ENCODE assay signal across 8 cellular contexts in the genomic region with DNA sequence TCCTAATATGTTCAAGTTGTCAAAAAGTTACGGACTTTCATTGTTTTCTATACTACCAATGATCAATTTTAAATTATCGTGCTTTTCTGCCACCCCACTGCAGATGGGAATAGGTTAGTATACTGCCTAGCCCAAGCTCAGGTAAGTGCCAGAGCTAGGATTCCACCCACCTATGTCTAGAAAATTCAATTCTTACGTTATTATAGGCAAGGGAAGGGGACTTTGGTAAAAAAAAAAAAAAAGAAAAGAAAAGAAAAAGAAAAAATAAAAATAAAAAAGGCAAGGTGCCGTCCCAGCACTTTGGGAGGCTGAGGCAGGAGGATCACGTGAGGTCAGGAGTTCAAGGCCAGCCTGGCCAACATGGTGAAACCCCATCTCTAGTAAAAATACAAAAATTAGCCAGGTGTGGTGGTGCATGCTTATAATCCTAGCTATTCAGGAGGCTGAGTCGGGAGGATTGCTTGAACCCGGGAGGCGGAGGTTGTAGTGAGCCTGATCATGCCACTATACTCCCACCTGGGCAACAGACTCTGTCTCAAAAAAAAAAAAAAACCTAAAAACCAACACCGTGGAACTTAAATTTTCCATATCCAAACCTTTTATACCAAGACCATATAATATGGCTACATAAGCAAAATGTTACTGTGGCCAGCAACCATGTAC. TPM values are rescaled to one million over a fixed set of nuclear protein-coding genes. Genes with fewer than 3 reads are reported as not detected.
DNase-seq lines count a peak whose midpoint lies in the region; ATAC-seq and TF ChIP-seq lines count a peak whose summit lies in the region.

No MANE protein-coding gene starts in this region.

- H3K36me3 Mint-ChIP-seq in progenitor cell of endocrine pancreas (ENCODE audit: insufficient read depth), result peaks cover 17% of the 10 kb centered on the region

- DNase-seq in SJCRH30 (no peak), epithelial cell of esophagus (ENCODE audit: low read depth) (no peak), progenitor cell of endocrine pancreas (ENCODE audit: low spot score, unreplicated experiment) (no peak), mucosa of gallbladder (ENCODE audit: low spot score) (no peak), AG20443 (ENCODE audit: low spot score) (no peak)

- H3K4me3 ChIP-seq in SJCRH30 (peak overlapping the region; percentile 75), epithelial cell of esophagus (ENCODE audit: low read length) (peak overlapping the region; percentile 99)

- ATAC-seq in HG02970 (IDR thresholded peaks at IDR 0.05; ENCODE audit: low FRiP score, unreplicated experiment), result no peak
- no peak for ATAC-seq in GM21515 (IDR thresholded peaks at IDR 0.05; ENCODE audit: unreplicated experiment)

- peak overlapping the region; percentile 88; the same call in 1 of the 2 replicates for H3K27ac ChIP-seq in SJCRH30

- H3K4me1 ChIP-seq in ES-I3 (ENCODE audit: insufficient read depth, low read length) (peaks cover 4% of the 10 kb centered on the region; the same call in 1 of the 2 replicates), SJCRH30 (0 out of 2 replicates have a peak, but pooled peaks cover 2% of the 10 kb centered on the region)

- H3K4me1 Mint-ChIP-seq in progenitor cell of endocrine pancreas (ENCODE audit: low read depth), result peaks cover 14% of the 10 kb centered on the region

- H3K36me3 ChIP-seq in ES-I3 (ENCODE audit: insufficient read depth, low read length), result peaks cover 7% of the 10 kb centered on the region; the same call in 1 of the 2 replicates
- peaks cover 39% of the 10 kb centered on the region for H3K36me3 ChIP-seq in SJCRH30

- H3K9me3 Mint-ChIP-seq in progenitor cell of endocrine pancreas (ENCODE audit: low read depth), result no peaks in the 10 kb centered on the region

- H3K27ac Mint-ChIP-seq in progenitor cell of endocrine pancreas, result peak overlapping the region; percentile 99

- TF ChIP-seq CTCF in epithelial cell of esophagus (IDR thresholded peaks at IDR 0.05; ENCODE audit: insufficient read depth, low read depth, low read length, missing control alignments), result no peak
- no peak for TF ChIP-seq CTCF in progenitor cell of endocrine pancreas (IDR thresholded peaks at IDR 0.05; ENCODE audit: unreplicated experiment)

- no peaks in the 10 kb centered on the region for H3K27me3 Mint-ChIP-seq in progenitor cell of endocrine pancreas

- H3K4me3 Mint-ChIP-seq in progenitor cell of endocrine pancreas (ENCODE audit: low read depth), result peak overlapping the region; percentile 91

- H3K9me3 ChIP-seq in ES-I3 (ENCODE audit: control insufficient read depth, insufficient read depth, low read length), result no peaks in the 10 kb centered on the region
- H3K9me3 ChIP-seq in SJCRH30 (replicated peaks), result no peaks in the 10 kb centered on the region

- H3K9ac ChIP-seq in ES-I3 (ENCODE audit: low read depth, low read length), result peak overlapping the region; percentile 96

- no peaks in the 10 kb centered on the region for H3K27me3 ChIP-seq in SJCRH30

RNA-seq across cellular contexts. Expression of a gene that starts 1.3 kb away (rescaled TPM):
- total RNA-seq in SJCRH30 (2014; rRNA removed; shearing (Covaris generic)), result 45.2 and 52.8 TPM in 2 replicates
- total RNA-seq in progenitor cell of endocrine pancreas (53.8 TPM in 2 replicates), mucosa of gallbladder (16.3 TPM)

RNA-seq across cellular contexts. Expression of a gene that starts 39.7 kb away (rescaled TPM):
- total RNA-seq in SJCRH30 (2014; rRNA removed; shearing (Covaris generic)), result 4.4 and 7.3 TPM in 2 replicates
- total RNA-seq in progenitor cell of endocrine pancreas, result 2.7 and 3.7 TPM in 2 replicates
- 11.5 TPM for total RNA-seq in mucosa of gallbladder
